ENCODE assay signal across 13 cellular contexts in the genomic region with DNA sequence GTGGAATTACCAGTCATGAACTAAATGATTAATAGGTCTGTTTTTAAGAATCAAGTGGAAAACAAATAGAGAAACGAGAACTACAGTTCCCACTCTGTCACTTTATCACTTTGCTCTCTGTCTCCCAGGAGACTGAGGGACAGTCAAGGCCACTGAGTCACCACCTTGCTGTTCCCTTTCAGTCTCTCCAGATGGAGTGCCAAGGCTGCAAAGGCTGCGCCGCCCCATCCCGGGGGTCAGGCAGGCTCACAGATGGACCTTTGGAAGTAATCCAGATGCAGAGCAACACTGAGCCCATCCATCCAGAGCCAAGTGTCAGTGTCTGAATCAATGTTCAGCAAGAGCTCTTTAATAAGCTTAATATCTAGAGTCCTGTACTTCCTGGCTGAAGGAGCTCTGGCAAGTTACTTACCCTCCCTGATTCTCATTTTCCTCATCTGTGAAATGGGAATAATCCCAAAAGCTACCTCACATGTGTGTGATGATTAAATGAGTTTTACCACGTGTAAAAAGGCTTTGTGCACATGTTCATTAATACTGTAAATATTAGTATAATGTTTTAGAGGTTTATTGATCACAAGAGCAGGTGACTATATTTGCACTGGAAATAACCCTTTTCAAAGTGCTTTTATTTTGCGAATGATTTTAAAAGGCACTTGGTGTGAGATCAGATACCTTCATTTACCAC. TPM values are rescaled to one million over a fixed set of nuclear protein-coding genes. Genes with fewer than 3 reads are reported as not detected.
DNase-seq lines count a peak whose midpoint lies in the region; ATAC-seq, FAIRE-seq and TF ChIP-seq lines count a peak whose summit lies in the region.
"Had no signal": no experiment of that assay in that cellular context is flagged by ENCODE, and none has a peak within 500 bp of the region (broad histone marks: within the 10 kb centered on the region; RNA-seq: fewer than 3 reads in every experiment).

No MANE protein-coding gene starts in this region.

- peak; percentile 89 for ATAC-seq in sciatic nerve
- no peak for ATAC-seq in T-cell (replicated peaks in 1 of 4)

- H3K4me1 ChIP-seq in GM23248 (ENCODE audit: insufficient read depth) (peaks cover 22% of the 10 kb centered on the region), kidney (ENCODE audit: control insufficient read depth in 1 of 2, insufficient read depth in 1 of 2, low read depth in 1 of 2, low read length in 2 of 2) (no peaks in the 10 kb centered on the region), OCI-LY7 (ENCODE audit: insufficient read depth, low read length, poor library complexity, severe bottlenecking) (no peaks in the 10 kb centered on the region)

- peak overlapping the region; percentile 7 for H3K4me2 ChIP-seq in GM23248 (ENCODE audit: unreplicated experiment)
- no peak overlapping the region for H3K4me2 ChIP-seq in OCI-LY7 (ENCODE audit: low read length)

- H3K9me3 Mint-ChIP-seq in T-cell, result peaks cover 0 to 6% (median 0%) of the 10 kb centered on the region in 3 donors

- POLR2A ChIA-PET in T-cell (lab: Charles Lee) (no interaction called here), OCI-LY7 (lab: Charles Lee) (no interaction called here)

- BruUV-seq in OCI-LY7 (replicated peaks; lab: Mats Ljungman, UMichigan), result no TSS peak

- H3K9ac ChIP-seq in GM23248, result peak overlapping the region; percentile 4; the same call in 1 of the 2 replicates
- no peak overlapping the region for H3K9ac ChIP-seq in kidney (ENCODE audit: low read length in 2 of 2)

- H2AFZ ChIP-seq in GM23248 (peak overlapping the region; percentile 69), OCI-LY7 (ENCODE audit: low read length) (no peak overlapping the region)

- H3K27me3 Mint-ChIP-seq in T-cell, result peaks cover 4 to 9% of the 10 kb centered on the region in 2 donors

- H3K36me3 Mint-ChIP-seq in T-cell, result no peaks in the 10 kb centered on the region
- H3K36me3 Mint-ChIP-seq: CD4-positive, alpha-beta memory T cell had no signal

- H3K36me3 ChIP-seq in GM23248 (ENCODE audit: low read depth) (no peaks in the 10 kb centered on the region), kidney (ENCODE audit: control insufficient read depth in 1 of 2, insufficient read depth in 2 of 2, low read length in 2 of 2) (no peaks in the 10 kb centered on the region), OCI-LY7 (ENCODE audit: insufficient read depth, low read length) (no peaks in the 10 kb centered on the region)
- H3K36me3 ChIP-seq: neutrophil had no signal

- in situ Hi-C loops in GM23248 (cut with MboI), result no loop called here

- FAIRE-seq in kidney (lab: Jason Lieb, UNC), result no peak
- FAIRE-seq: GM19239 had no signal

- H3K9me3 ChIP-seq in GM23248 (ENCODE audit: low read depth) (no peaks in the 10 kb centered on the region), kidney (ENCODE audit: control insufficient read depth in 1 of 2, low read length in 2 of 2) (no peaks in the 10 kb centered on the region), OCI-LY7 (ENCODE audit: low read length) (no peaks in the 10 kb centered on the region)
- H3K9me3 ChIP-seq: neutrophil had no signal

- H3K27ac Mint-ChIP-seq in T-cell, result no peak overlapping the region
- H3K27ac Mint-ChIP-seq: CD4-positive, alpha-beta memory T cell had no signal

- H3K27me3 ChIP-seq in GM23248 (replicated peaks; ENCODE audit: insufficient read depth), result no peaks in the 10 kb centered on the region

- DNase-seq in GM23248, result peak; percentile 44
- peak in 37 of 61 donors; percentile 1 to 48 (median 14) for DNase-seq in caudate nucleus (lab: John Stamatoyannopoulos, UW)
- peak; percentile 86 for DNase-seq in kidney
- DNase-seq in sciatic nerve (ENCODE audit: low spot score), result no peak
- no peak for DNase-seq in NCI-H146 (lab: John Stamatoyannopoulos, UW)
- no peak for DNase-seq in stimulated activated naive CD4-positive, alpha-beta T cell treated with Interleukin-2 at 50 U/mL for 16 hours (lab: John Stamatoyannopoulos, UW)
- no peak for DNase-seq in T-cell
- no peak for DNase-seq in OCI-LY7 (ENCODE audit: low spot score)
- DNase-seq: NCI-H1694 had no signal

- H3K79me2 ChIP-seq in GM23248 (ENCODE audit: insufficient read depth) (no peaks in the 10 kb centered on the region), OCI-LY7 (ENCODE audit: insufficient read depth, low read depth, low read length) (no peaks in the 10 kb centered on the region)

- H4K20me1 ChIP-seq in GM23248 (ENCODE audit: insufficient read depth) (no peaks in the 10 kb centered on the region), OCI-LY7 (ENCODE audit: insufficient read depth, low read length) (no peaks in the 10 kb centered on the region)

- CTCF ChIA-PET in T-cell (lab: Charles Lee) (no interaction called here), OCI-LY7 (lab: Charles Lee; ENCODE audit: unreplicated experiment) (no interaction called here)

- no peak for TF ChIP-seq CTCF in kidney (IDR thresholded peaks at IDR 0.05; ENCODE audit: borderline replicate concordance, extremely low read depth, insufficient read depth)
- TF ChIP-seq CTCF in OCI-LY7 (conservative IDR thresholded peaks at IDR 0.05; ENCODE audit: low read length), result no peak

- H3K9me2 ChIP-seq in GM23248 (ENCODE audit: insufficient read depth) (no peaks in the 10 kb centered on the region), OCI-LY7 (ENCODE audit: insufficient read depth, low read length) (no peaks in the 10 kb centered on the region)

- H3K4me3 ChIP-seq in GM23248, result no peak overlapping the region
- H3K4me3 ChIP-seq in kidney (ENCODE audit: low read length in 2 of 2), result no peak overlapping the region
- no peak overlapping the region for H3K4me3 ChIP-seq in OCI-LY7 (ENCODE audit: low read depth, low read length, poor library complexity, severe bottlenecking)

- H3K4me3 Mint-ChIP-seq in T-cell, result no peak overlapping the region
- H3K4me3 Mint-ChIP-seq: CD4-positive, alpha-beta memory T cell had no signal

- intact Hi-C loops in kidney (cut with DNase I), result no loop called here
- intact Hi-C loops in sciatic nerve (cut with DNase I), result no loop called here
- intact Hi-C loops in OCI-LY7 (cut with micrococcal nuclease; ENCODE audit: unreplicated experiment), result no loop called here

- 21 to 24% methylated on average over 6 of the region's 6 CpGs for WGBS in GM23248 (ENCODE audit: low coverage in 1 of 2, low lambda C conversion rate in 2 of 2, missing lambda C conversion rate in 2 of 2), 2 experiments

- peaks cover 21% of the 10 kb centered on the region for H3F3A ChIP-seq in GM23248 (ENCODE audit: insufficient read depth)

- no peaks in the 10 kb centered on the region for H3K4me1 Mint-ChIP-seq in T-cell
- H3K4me1 Mint-ChIP-seq: CD4-positive, alpha-beta memory T cell had no signal

- H3K27ac ChIP-seq in GM23248 (peak overlapping the region; percentile 25), caudate nucleus (ENCODE audit: low read depth, low read length) (no peak overlapping the region), kidney (ENCODE audit: low read depth in 2 of 2, low read length in 2 of 2) (peak overlapping the region in 1 of 2 donors; percentile 40), OCI-LY7 (ENCODE audit: low read depth, low read length, poor library complexity, severe bottlenecking) (no peak overlapping the region)
- H3K27ac ChIP-seq: neutrophil, VCaP had no signal

RNA-seq across cellular contexts. Expression of a gene that starts 43.0 kb away (rescaled TPM):
- 1,343 and 1,498 TPM in 2 replicates for total RNA-seq in GM23248 (2014; rRNA removed; shearing (Covaris generic))
- 1,133 and 1,145 TPM in 2 replicates for polyA plus RNA-seq in GM23248 (2016; fragmentation: Nextera tagmentation; extraction: Ambion mirVana)
- 171 TPM for total RNA-seq in kidney
- polyA plus RNA-seq in kidney (ENCODE audit: insufficient read depth, low read depth, low replicate concordance), result 68.4 TPM
- total RNA-seq in sciatic nerve, result 139 TPM
- total RNA-seq in T-cell, result under 1 TPM in 3 of 5 donors, not detected in 2; 0.30 to 0.95 (median 0.73) TPM
- not detected in 2 replicates for total RNA-seq in OCI-LY7 (2014; rRNA removed; shearing (Covaris generic))
- 0.61 TPM in 1 of 2 replicates, not detected in the other for total RNA-seq in OCI-LY7 (2022)
- total RNA-seq: CD4-positive, alpha-beta memory T cell had no signal
- polyA plus RNA-seq: CD4-positive, alpha-beta memory T cell had no signal

Comparison
In these comparisons a context has a peak if more than half of its experiments do, and no peak if none do; other contexts are left out.
1. DNase-seq: peak in GM23248 (single experiment), caudate nucleus (37 of 61) and kidney (single experiment); none in sciatic nerve (single experiment), NCI-H146 (single experiment), stimulated activated naive CD4-positive, alpha-beta T cell treated with Interleukin-2 at 50 U/mL for 16 hours (single experiment), T-cell (0 of 34) and OCI-LY7 (single experiment).
2. RNA of a gene that starts 43.0 kb away (total RNA-seq): 1,343 to 1,498 TPM in GM23248, 171 TPM in kidney (single experiment) and 139 TPM in sciatic nerve (single experiment); 0.61 TPM in OCI-LY7 and 0.30 to 0.95 TPM in T-cell; every median in the first group is over 10 times any median in the second.